16 cellular contexts compared by ENCODE assay signal in genomic region chr18:76679259-76679658, GRCh38.
DNase-seq lines count a peak whose midpoint lies in the region; ATAC-seq and TF ChIP-seq lines count a peak whose summit lies in the region.
"Had no signal": no experiment of that assay in that cellular context is flagged by ENCODE, and none has a peak within 500 bp of the region (broad histone marks: within the 10 kb centered on the region; RNA-seq: fewer than 3 reads in every experiment).

No MANE protein-coding gene starts in this region.

- no peak for ATAC-seq in HG03460 (IDR thresholded peaks at IDR 0.05; ENCODE audit: unreplicated experiment)
- ATAC-seq: esophagus mucosa, left colon had no signal

- peak; percentile 28 for TF ChIP-seq CTCF in retinal pigment epithelial cell (conservative IDR thresholded peaks at IDR 0.05; ENCODE audit: low read depth, low read length)

- H3K27ac ChIP-seq in cingulate gyrus (ENCODE audit: low read depth, low read length), result peak overlapping the region; percentile 65
- H3K27ac ChIP-seq: adrenal gland, C4-2B, coronary artery, thyroid gland had no signal

- H3K4me3 ChIP-seq in retinal pigment epithelial cell (ENCODE audit: low read length), result no peak overlapping the region
- H3K4me3 ChIP-seq: adrenal gland, coronary artery, thyroid gland had no signal

- DNase-seq in HuH-7.5 (ENCODE audit: low spot score) (peak; percentile 28), NCI-H345 (lab: John Stamatoyannopoulos, UW) (peak; percentile 79), retinal pigment epithelial cell (ENCODE audit: low read depth) (no peak), medulla oblongata (ENCODE audit: extremely low spot score) (no peak)
- no peak for DNase-seq in activated CD4-positive, alpha-beta T cell treated with anti-CD3 and anti-CD28 coated beads for 48 hours
- DNase-seq: activated CD4-positive, alpha-beta memory T cell treated with anti-CD3 and anti-CD28 coated beads for 36 hours; left colon; NCI-H526 treated with DMSO at 0.1 percent for 48 hours; stimulated activated CD4-positive, alpha-beta T cell treated with anti-CD3 and anti-CD28 coated beads, Interleukin-2, amount 100 ng/mL, for 24 hours; thyroid gland had no signal

Comparison
In these comparisons a context has a peak if more than half of its experiments do, and no peak if none do; other contexts are left out.
1. DNase-seq: peak in HuH-7.5 (single experiment) and NCI-H345 (single experiment); none in retinal pigment epithelial cell (single experiment), activated CD4-positive, alpha-beta T cell treated with anti-CD3 and anti-CD28 coated beads for 48 hours (single experiment) and medulla oblongata (single experiment).